ENCODE assay signal across 13 cellular contexts in the genomic region with DNA sequence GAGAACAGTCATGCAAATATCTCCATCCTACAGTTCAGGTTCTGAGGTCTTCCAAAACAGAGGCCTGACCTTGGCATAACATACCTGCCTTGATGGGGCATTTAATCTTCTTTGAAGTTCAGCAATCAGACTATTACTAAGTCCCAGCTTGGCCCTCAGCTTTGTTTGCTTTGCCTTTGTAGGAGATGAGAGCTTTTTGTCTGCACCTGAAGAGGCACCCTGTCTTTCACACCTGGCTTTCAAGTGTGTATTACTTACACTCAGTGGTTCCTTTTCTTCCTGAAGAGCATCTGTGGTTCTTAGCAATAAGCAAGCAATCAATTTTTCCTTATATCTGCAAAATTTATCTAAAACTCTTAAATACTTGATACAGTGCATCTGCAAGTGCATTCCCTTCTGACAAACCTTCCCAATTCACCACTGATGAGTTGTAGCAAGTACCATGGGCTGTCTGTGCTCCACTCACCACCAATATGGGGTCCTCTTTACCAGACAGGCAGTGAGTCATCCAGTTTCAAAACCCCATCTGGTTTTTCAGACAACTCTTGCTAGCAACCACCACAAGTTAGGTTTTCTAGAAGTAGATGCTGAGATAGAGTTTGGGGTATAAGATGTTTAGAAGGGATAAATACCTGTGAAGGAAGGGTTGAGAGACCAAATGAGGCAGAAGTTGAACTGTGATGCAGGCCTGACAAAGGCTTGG.
DNase-seq lines count a peak whose midpoint lies in the region; ATAC-seq and FAIRE-seq lines count a peak whose summit lies in the region.
"Had no signal": no experiment of that assay in that cellular context is flagged by ENCODE, and none has a peak within 500 bp of the region (broad histone marks: within the 10 kb centered on the region; RNA-seq: fewer than 3 reads in every experiment).

No MANE protein-coding gene starts in this region.

- FAIRE-seq in GM19239 (lab: Jason Lieb, UNC), result peak; percentile 63
- FAIRE-seq: colon, GM18507, urothelium cell line had no signal

- POLR2A ChIA-PET in activated CD4-positive, alpha-beta T cell treated with anti-CD3 and anti-CD28 coated beads for 36 hours (lab: Charles Lee), result no interaction called here

- CTCF ChIA-PET in activated CD4-positive, alpha-beta T cell treated with anti-CD3 and anti-CD28 coated beads for 36 hours (lab: Charles Lee), result no interaction called here

- H3K27ac Mint-ChIP-seq in activated CD4-positive, alpha-beta T cell treated with anti-CD3 and anti-CD28 coated beads for 36 hours, result no peak overlapping the region
- H3K27ac Mint-ChIP-seq in immature natural killer cell, result peak overlapping the region; percentile 18 to 77 (median 48)

- DNase-seq in activated CD4-positive, alpha-beta T cell treated with anti-CD3 and anti-CD28 coated beads for 36 hours, result no peak
- no peak for DNase-seq in activated CD4-positive, alpha-beta T cell treated with anti-CD3 and anti-CD28 coated beads for 1 hour
- DNase-seq in GM19239 (ENCODE audit: insufficient read length, low spot score) (no peak), NCI-H510A (lab: John Stamatoyannopoulos, UW) (peak; percentile 19), immature natural killer cell (no peak), DMS114 treated with DMSO at 0.1 percent for 48 hours (lab: John Stamatoyannopoulos, UW; ENCODE audit: unreplicated experiment) (no peak), AG20443 (ENCODE audit: low spot score) (no peak), NCI-H1930 (lab: John Stamatoyannopoulos, UW) (no peak)
- DNase-seq: NCI-H526 treated with DMSO at 0.1 percent for 48 hours; stimulated activated CD4-positive, alpha-beta T cell treated with anti-CD3 and anti-CD28 coated beads, Interleukin-12 subunit alpha, Interleukin-12 subunit beta, amount 100 ng/mL, for 4 hours had no signal

- H3K4me3 Mint-ChIP-seq in activated CD4-positive, alpha-beta T cell treated with anti-CD3 and anti-CD28 coated beads for 36 hours, result no peak overlapping the region
- peak overlapping the region in 1 of 5 donors; percentile 6 for H3K4me3 Mint-ChIP-seq in immature natural killer cell

- intact Hi-C loops in activated CD4-positive, alpha-beta T cell treated with anti-CD3 and anti-CD28 coated beads for 36 hours (cut with DNase I, micrococcal nuclease), result loop anchor here (5.0 kb wide), 3 partner anchors 187 to 347 kb away; no protein-coding TSS in a partner anchor

- peaks cover 39% of the 10 kb centered on the region for H3K4me1 Mint-ChIP-seq in activated CD4-positive, alpha-beta T cell treated with anti-CD3 and anti-CD28 coated beads for 36 hours
- H3K4me1 Mint-ChIP-seq in immature natural killer cell, result peaks cover 43 to 47% of the 10 kb centered on the region in 2 donors

- H3K36me3 Mint-ChIP-seq in activated CD4-positive, alpha-beta T cell treated with anti-CD3 and anti-CD28 coated beads for 36 hours (ENCODE audit: low read depth), result peaks cover 11% of the 10 kb centered on the region
- H3K36me3 Mint-ChIP-seq in immature natural killer cell, result peaks cover 8 to 10% (median 9%) of the 10 kb centered on the region in 3 donors

- peaks cover 19% of the 10 kb centered on the region for H3K9me3 Mint-ChIP-seq in activated CD4-positive, alpha-beta T cell treated with anti-CD3 and anti-CD28 coated beads for 36 hours (ENCODE audit: low read depth)
- peaks cover 2 to 7% (median 6%) of the 10 kb centered on the region in 6 donors for H3K9me3 Mint-ChIP-seq in immature natural killer cell

- peak; percentile 17 for ATAC-seq in activated CD4-positive, alpha-beta T cell treated with anti-CD3 and anti-CD28 coated beads for 36 hours

- H3K27me3 Mint-ChIP-seq in activated CD4-positive, alpha-beta T cell treated with anti-CD3 and anti-CD28 coated beads for 36 hours, result no peaks in the 10 kb centered on the region
- H3K27me3 Mint-ChIP-seq in immature natural killer cell (ENCODE audit: low read depth in 3 of 3), result peaks cover 2 to 6% (median 3%) of the 10 kb centered on the region in 3 donors
